11 cellular contexts compared by ENCODE assay signal in the genomic region with DNA sequence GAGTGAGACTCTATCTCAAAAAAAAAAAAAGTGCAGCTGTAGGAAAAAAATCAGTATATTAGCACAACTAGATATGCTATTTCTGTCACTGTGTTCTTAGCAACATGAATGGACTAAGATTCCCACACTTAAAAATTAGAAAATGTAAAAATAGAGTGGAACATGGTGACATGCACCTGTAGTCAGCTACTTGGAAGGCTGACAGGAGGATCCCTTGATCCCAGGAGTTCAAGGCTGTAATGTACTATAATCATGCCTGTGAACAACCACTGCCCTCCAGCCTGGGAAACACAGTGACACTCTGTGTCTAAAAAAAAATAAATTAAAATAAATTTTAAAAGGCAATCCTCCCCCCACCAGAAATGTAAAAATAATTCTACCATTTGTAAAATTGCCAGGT.
"Had no signal": no experiment of that assay in that cellular context is flagged by ENCODE, and none has a peak within 500 bp of the region (broad histone marks: within the 10 kb centered on the region; RNA-seq: fewer than 3 reads in every experiment).

No MANE protein-coding gene starts in this region.

- ATAC-seq: esophagus mucosa, left colon had no signal

- H3K27ac Mint-ChIP-seq: nephron progenitor cell had no signal

- H3K4me3 ChIP-seq: cardiac muscle cell, tibial nerve had no signal

- H3K9me3 Mint-ChIP-seq: nephron progenitor cell had no signal

- H3K36me3 ChIP-seq: cardiac muscle cell, tibial nerve had no signal

- H3K9me3 ChIP-seq: tibial nerve had no signal

- H3K27ac ChIP-seq: cardiac muscle cell, tibial nerve had no signal

- H3K4me3 Mint-ChIP-seq: nephron progenitor cell had no signal

- H3K27me3 ChIP-seq: cardiac muscle cell, tibial nerve had no signal

- DNase-seq: activated gamma-delta T cell; activated T-cell treated with anti-CD3 and anti-CD28 coated beads for 4 hours; dermis blood vessel endothelial cell; left colon; mammary epithelial cell; nephron progenitor cell; stimulated activated CD4-positive, alpha-beta T cell treated with anti-CD3 and anti-CD28 coated beads, Interleukin-4, amount 100 ng/mL, for 1 hour; T1000 had no signal
